Comparison of ENCODE assay signal across 10 cellular contexts in genomic region chr2:21118302-21118920, GRCh38. TPM values are rescaled to one million over a fixed set of nuclear protein-coding genes. Genes with fewer than 3 reads are reported as not detected.
A peak's percentile ranks its signal among the peaks of the same experiment; 100 is the strongest.
DNase-seq lines count a peak whose midpoint lies in the region; FAIRE-seq and TF ChIP-seq lines count a peak whose summit lies in the region.
"Had no signal": no experiment of that assay in that cellular context is flagged by ENCODE, and none has a peak within 500 bp of the region (broad histone marks: within the 10 kb centered on the region; RNA-seq: fewer than 3 reads in every experiment).

No MANE protein-coding gene starts in this region.

- no peaks in the 10 kb centered on the region for H3K4me1 Mint-ChIP-seq in astrocyte (ENCODE audit: low read depth, unreplicated experiment)
- H3K4me1 Mint-ChIP-seq: IgD-negative memory B cell had no signal

- H3K4me3 ChIP-seq in astrocyte (ENCODE audit: insufficient read depth, low read depth, low read length) = no peak overlapping the region
- H3K4me3 ChIP-seq in uterus = no peak overlapping the region
- H3K4me3 ChIP-seq in ovary = no peak overlapping the region
- H3K4me3 ChIP-seq: thyroid gland had no signal

- H4K20me1 ChIP-seq in astrocyte (ENCODE audit: insufficient read depth, low read length) = no peaks in the 10 kb centered on the region

- H3K9me3 Mint-ChIP-seq in astrocyte (ENCODE audit: unreplicated experiment) = no peaks in the 10 kb centered on the region
- H3K9me3 Mint-ChIP-seq: IgD-negative memory B cell had no signal

- intact Hi-C loops in uterus (cut with DNase I; ENCODE audit: low total_unique reads) = no loop called here
- intact Hi-C loops in ovary (cut with DNase I) = loop anchor here in 1 of 4 donors (2.0 kb wide), 1 partner anchor 82 kb away; no protein-coding TSS in a partner anchor

- TF ChIP-seq EP300 in ovary (IDR thresholded peaks at IDR 0.05) = no peak

- H3K27ac ChIP-seq in astrocyte (ENCODE audit: low read depth, low read length) (no peak overlapping the region), uterus (no peak overlapping the region), ovary (no peak overlapping the region)
- H3K27ac ChIP-seq: thyroid gland had no signal

- DNase-seq in COLO829 (ENCODE audit: low spot score) (peak; percentile 28), GM19239 (ENCODE audit: insufficient read length, low spot score) (peak; percentile 1), NCI-H1105 (lab: John Stamatoyannopoulos, UW) (peak; percentile 36), astrocyte (ENCODE audit: low read depth) (no peak), iris pigment epithelial cell (ENCODE audit: low read depth) (peak; percentile 40), uterus (no peak), NCI-H1436 treated with DMSO at 0.1 percent for 48 hours (lab: John Stamatoyannopoulos, UW) (no peak), ovary (no peak)

- TF ChIP-seq POLR2A in uterus (IDR thresholded peaks at IDR 0.05) = no peak
- TF ChIP-seq POLR2A in ovary (IDR thresholded peaks at IDR 0.05) = no peak

- no peaks in the 10 kb centered on the region for H3K4me1 ChIP-seq in astrocyte (ENCODE audit: insufficient read depth, low read length)
- H3K4me1 ChIP-seq in uterus = no peaks in the 10 kb centered on the region
- H3K4me1 ChIP-seq in ovary (ENCODE audit: insufficient read depth) = no peaks in the 10 kb centered on the region
- H3K4me1 ChIP-seq: thyroid gland had no signal

- no peak overlapping the region for H3K9ac ChIP-seq in astrocyte (ENCODE audit: low read length)

- 9 to 15% (median 11%) methylated on average over 3 of the region's 3 CpGs for WGBS in ovary, 3 donors

- no peaks in the 10 kb centered on the region for H3K27me3 ChIP-seq in astrocyte (ENCODE audit: insufficient read depth, low read length)
- H3K27me3 ChIP-seq in uterus = peaks cover 0 to 4% of the 10 kb centered on the region in 2 donors
- no peaks in the 10 kb centered on the region for H3K27me3 ChIP-seq in ovary
- H3K27me3 ChIP-seq: thyroid gland had no signal

- H3K9me3 ChIP-seq in astrocyte (ENCODE audit: insufficient read depth, low read depth, low read length) = no peaks in the 10 kb centered on the region
- H3K9me3 ChIP-seq in uterus = no peaks in the 10 kb centered on the region
- no peaks in the 10 kb centered on the region for H3K9me3 ChIP-seq in ovary
- H3K9me3 ChIP-seq: thyroid gland had no signal

- peak; percentile 24 for TF ChIP-seq CTCF in astrocyte (IDR thresholded peaks at IDR 0.05; ENCODE audit: insufficient read depth, low read depth, low read length)
- peak; percentile 5 to 54 (median 47) for TF ChIP-seq CTCF in uterus (IDR thresholded peaks at IDR 0.05)
- peak in 1 of 3 donors; percentile 17 for TF ChIP-seq CTCF in ovary (IDR thresholded peaks at IDR 0.05)

- H3K4me3 Mint-ChIP-seq in astrocyte (ENCODE audit: unreplicated experiment) = no peak overlapping the region
- H3K4me3 Mint-ChIP-seq: IgD-negative memory B cell had no signal

- peaks cover 2% of the 10 kb centered on the region for H3K27me3 Mint-ChIP-seq in astrocyte (ENCODE audit: low read depth, unreplicated experiment)

- H3K36me3 Mint-ChIP-seq in astrocyte (ENCODE audit: low read depth, unreplicated experiment) = no peaks in the 10 kb centered on the region
- H3K36me3 Mint-ChIP-seq: IgD-negative memory B cell had no signal

- H3K36me3 ChIP-seq in astrocyte (ENCODE audit: insufficient read depth, low read length) = no peaks in the 10 kb centered on the region
- no peaks in the 10 kb centered on the region for H3K36me3 ChIP-seq in uterus
- no peaks in the 10 kb centered on the region for H3K36me3 ChIP-seq in ovary
- H3K36me3 ChIP-seq: thyroid gland had no signal

- no peak for FAIRE-seq in GM19239 (lab: Jason Lieb, UNC)
- no peak for FAIRE-seq in astrocyte (lab: Jason Lieb, UNC)

- H3K4me2 ChIP-seq in astrocyte (ENCODE audit: low read length) = no peak overlapping the region

- no peak overlapping the region for H2AFZ ChIP-seq in astrocyte (ENCODE audit: low read depth, low read length)

- H3K27ac Mint-ChIP-seq in astrocyte (ENCODE audit: unreplicated experiment) = no peak overlapping the region
- H3K27ac Mint-ChIP-seq: IgD-negative memory B cell had no signal

- H3K79me2 ChIP-seq in astrocyte (ENCODE audit: insufficient read depth, low read length) = no peaks in the 10 kb centered on the region

RNA-seq across cellular contexts. Expression of gene TDRD15, which starts 5.4 kb away (rescaled TPM):
- total RNA-seq in astrocyte = not detected in 2 replicates
- total RNA-seq in uterus = under 1 TPM in 2 of 4 donors, not detected in 2; under 0.01 to 0.28 TPM
- under 1 TPM in 1 of 7 donors, not detected in 6; 0.23 TPM for total RNA-seq in ovary
- not detected for polyA plus RNA-seq in ovary

Comparison
In these comparisons a context has a peak if more than half of its experiments do, and no peak if none do; other contexts are left out.
1. DNase-seq: peak in COLO829 (single experiment), GM19239 (single experiment), NCI-H1105 (single experiment) and iris pigment epithelial cell (single experiment); none in astrocyte (single experiment), uterus (0 of 2), NCI-H1436 treated with DMSO at 0.1 percent for 48 hours (single experiment) and ovary (0 of 5).